In genomic region chr1:198162091-198162767, GRCh38 we compare ENCODE assay signal across 9 cellular contexts. TPM values are rescaled to one million over a fixed set of nuclear protein-coding genes. Genes with fewer than 3 reads are reported as not detected.
DNase-seq lines count a peak whose midpoint lies in the region; ATAC-seq lines count a peak whose summit lies in the region.
"Had no signal": no experiment of that assay in that cellular context is flagged by ENCODE, and none has a peak within 500 bp of the region (broad histone marks: within the 10 kb centered on the region; RNA-seq: fewer than 3 reads in every experiment).

No MANE protein-coding gene starts in this region.

- H3K4me1 Mint-ChIP-seq in activated CD8-positive, alpha-beta memory T cell treated with anti-CD3 and anti-CD28 coated beads, Interleukin-2, amount 10 ng/mL, durations not matched to agents 7 days and 5 days = peaks cover 63% of the 10 kb centered on the region
- H3K4me1 Mint-ChIP-seq in activated naive CD8-positive, alpha-beta T cell treated with anti-CD3 and anti-CD28 coated beads for 36 hours = peaks cover 59% of the 10 kb centered on the region
- H3K4me1 Mint-ChIP-seq in stimulated activated effector memory CD8-positive, alpha-beta T cell treated with anti-CD3 and anti-CD28 coated beads, Interleukin-12 subunit alpha, Interleukin-12 subunit beta, amount 100 ng/mL, for 72 hours = peaks cover 67% of the 10 kb centered on the region

- CTCF ChIA-PET in activated CD8-positive, alpha-beta memory T cell treated with anti-CD3 and anti-CD28 coated beads, Interleukin-2, amount 10 ng/mL, durations not matched to agents 7 days and 5 days (lab: Charles Lee) = interaction anchor here (1.4 kb wide), 1 partner anchor 10 kb away, joined by 4 read pairs; no protein-coding TSS in a partner anchor

- H3K27ac Mint-ChIP-seq in activated CD8-positive, alpha-beta memory T cell treated with anti-CD3 and anti-CD28 coated beads, Interleukin-2, amount 10 ng/mL, durations not matched to agents 7 days and 5 days = peak overlapping the region; percentile 58
- peak overlapping the region; percentile 91 for H3K27ac Mint-ChIP-seq in activated naive CD8-positive, alpha-beta T cell treated with anti-CD3 and anti-CD28 coated beads for 36 hours
- H3K27ac Mint-ChIP-seq in stimulated activated effector memory CD8-positive, alpha-beta T cell treated with anti-CD3 and anti-CD28 coated beads, Interleukin-12 subunit alpha, Interleukin-12 subunit beta, amount 100 ng/mL, for 72 hours = peak overlapping the region; percentile 90

- no peak for ATAC-seq in activated CD8-positive, alpha-beta memory T cell treated with anti-CD3 and anti-CD28 coated beads, Interleukin-2, amount 10 ng/mL, durations not matched to agents 7 days and 5 days
- peak; percentile 19 for ATAC-seq in HG03460 (IDR thresholded peaks at IDR 0.05; ENCODE audit: unreplicated experiment)
- ATAC-seq in stimulated activated effector memory CD8-positive, alpha-beta T cell treated with anti-CD3 and anti-CD28 coated beads, Interleukin-12 subunit alpha, Interleukin-12 subunit beta, amount 100 ng/mL, for 72 hours = no peak

- H3K27me3 Mint-ChIP-seq in activated CD8-positive, alpha-beta memory T cell treated with anti-CD3 and anti-CD28 coated beads, Interleukin-2, amount 10 ng/mL, durations not matched to agents 7 days and 5 days = no peaks in the 10 kb centered on the region
- no peaks in the 10 kb centered on the region for H3K27me3 Mint-ChIP-seq in activated naive CD8-positive, alpha-beta T cell treated with anti-CD3 and anti-CD28 coated beads for 36 hours

- H3K27ac ChIP-seq in substantia nigra (ENCODE audit: low read depth, low read length, poor library complexity, severe bottlenecking) = no peak overlapping the region
- H3K27ac ChIP-seq: BLaER1 had no signal

- no peaks in the 10 kb centered on the region for H3K9me3 Mint-ChIP-seq in activated CD8-positive, alpha-beta memory T cell treated with anti-CD3 and anti-CD28 coated beads, Interleukin-2, amount 10 ng/mL, durations not matched to agents 7 days and 5 days (ENCODE audit: low read depth)
- H3K9me3 Mint-ChIP-seq in activated naive CD8-positive, alpha-beta T cell treated with anti-CD3 and anti-CD28 coated beads for 36 hours = no peaks in the 10 kb centered on the region
- H3K9me3 Mint-ChIP-seq in stimulated activated effector memory CD8-positive, alpha-beta T cell treated with anti-CD3 and anti-CD28 coated beads, Interleukin-12 subunit alpha, Interleukin-12 subunit beta, amount 100 ng/mL, for 72 hours = no peaks in the 10 kb centered on the region

- DNase-seq in activated CD8-positive, alpha-beta memory T cell treated with anti-CD3 and anti-CD28 coated beads, Interleukin-2, amount 10 ng/mL, durations not matched to agents 7 days and 5 days = no peak
- DNase-seq in activated CD8-positive, alpha-beta memory T cell treated with anti-CD3 and anti-CD28 coated beads, Interleukin-2, amount 50 U/mL, for 48 hours = no peak
- DNase-seq in activated naive CD8-positive, alpha-beta T cell treated with anti-CD3 and anti-CD28 coated beads for 36 hours = no peak
- no peak for DNase-seq in stimulated activated effector memory CD8-positive, alpha-beta T cell treated with anti-CD3 and anti-CD28 coated beads, Interleukin-12 subunit alpha, Interleukin-12 subunit beta, amount 100 ng/mL, for 72 hours (ENCODE audit: low spot score in 2 of 2)
- DNase-seq in substantia nigra (lab: John Stamatoyannopoulos, UW) (no peak), HCEC 1CT (no peak), AG08396 (ENCODE audit: low spot score) (no peak)

- peaks cover 7% of the 10 kb centered on the region for H3K36me3 Mint-ChIP-seq in activated CD8-positive, alpha-beta memory T cell treated with anti-CD3 and anti-CD28 coated beads, Interleukin-2, amount 10 ng/mL, durations not matched to agents 7 days and 5 days
- H3K36me3 Mint-ChIP-seq in activated naive CD8-positive, alpha-beta T cell treated with anti-CD3 and anti-CD28 coated beads for 36 hours = peaks cover 12% of the 10 kb centered on the region
- H3K36me3 Mint-ChIP-seq in stimulated activated effector memory CD8-positive, alpha-beta T cell treated with anti-CD3 and anti-CD28 coated beads, Interleukin-12 subunit alpha, Interleukin-12 subunit beta, amount 100 ng/mL, for 72 hours = peaks cover 19% of the 10 kb centered on the region

- peak overlapping the region; percentile 24 for H3K4me3 Mint-ChIP-seq in activated CD8-positive, alpha-beta memory T cell treated with anti-CD3 and anti-CD28 coated beads, Interleukin-2, amount 10 ng/mL, durations not matched to agents 7 days and 5 days
- peak overlapping the region; percentile 58 for H3K4me3 Mint-ChIP-seq in activated naive CD8-positive, alpha-beta T cell treated with anti-CD3 and anti-CD28 coated beads for 36 hours
- peak overlapping the region; percentile 96 for H3K4me3 Mint-ChIP-seq in stimulated activated effector memory CD8-positive, alpha-beta T cell treated with anti-CD3 and anti-CD28 coated beads, Interleukin-12 subunit alpha, Interleukin-12 subunit beta, amount 100 ng/mL, for 72 hours

RNA-seq across cellular contexts. Expression of gene NEK7, which starts 5.4 kb away (rescaled TPM):
- total RNA-seq in activated CD8-positive, alpha-beta memory T cell treated with anti-CD3 and anti-CD28 coated beads, Interleukin-2, amount 10 ng/mL, durations not matched to agents 7 days and 5 days = 10 to 100 TPM; 71.4 to 77.4 TPM
- 10 to 100 TPM; 56.1 to 57.4 TPM for total RNA-seq in activated naive CD8-positive, alpha-beta T cell treated with anti-CD3 and anti-CD28 coated beads for 36 hours

Comparison
In these comparisons a context has a peak if more than half of its experiments do, and no peak if none do; other contexts are left out.
1. H3K4me3 Mint-ChIP-seq: peak in every context shown above with its lines; median percentile 96 in stimulated activated effector memory CD8-positive, alpha-beta T cell treated with anti-CD3 and anti-CD28 coated beads, Interleukin-12 subunit alpha, Interleukin-12 subunit beta, amount 100 ng/mL, for 72 hours; 58 in activated naive CD8-positive, alpha-beta T cell treated with anti-CD3 and anti-CD28 coated beads for 36 hours; 24 in activated CD8-positive, alpha-beta memory T cell treated with anti-CD3 and anti-CD28 coated beads, Interleukin-2, amount 10 ng/mL, durations not matched to agents 7 days and 5 days.